Comparison of ENCODE assay signal across 1 cellular context in the genomic region with DNA sequence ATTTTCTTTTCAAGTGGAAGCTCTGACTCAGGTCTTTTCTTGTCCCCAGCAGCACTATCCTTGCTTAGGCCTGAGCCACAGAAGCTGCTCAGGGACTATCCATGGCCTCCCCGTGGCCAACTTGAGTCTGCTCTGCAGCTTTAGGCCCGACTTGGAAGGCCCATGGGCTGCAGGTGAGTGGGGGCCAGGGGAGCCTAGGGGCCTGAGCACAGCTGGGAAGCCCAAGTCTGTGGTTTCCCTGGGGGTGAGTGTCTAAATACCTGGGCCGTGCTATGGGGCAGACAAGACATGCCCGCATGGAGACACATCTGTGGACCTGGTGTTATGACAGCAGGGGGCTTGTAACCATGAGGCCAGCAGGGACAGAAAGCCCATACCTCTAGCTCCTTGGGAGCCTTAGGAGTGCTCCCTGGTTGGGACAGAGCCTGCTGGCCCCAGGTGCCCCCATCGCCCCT.
TF ChIP-seq lines count a peak whose summit lies in the region.

A gene (plus strand): TSS at position 51 of the 455 bp plus-strand sequence. CDS start 5,839 bp downstream, outside the sequence.

TF ChIP-seq in K562, 482 proteins besides CTCF, POLR2A, EP300 and RAD21:
- TF ChIP-seq, protein P1, sequence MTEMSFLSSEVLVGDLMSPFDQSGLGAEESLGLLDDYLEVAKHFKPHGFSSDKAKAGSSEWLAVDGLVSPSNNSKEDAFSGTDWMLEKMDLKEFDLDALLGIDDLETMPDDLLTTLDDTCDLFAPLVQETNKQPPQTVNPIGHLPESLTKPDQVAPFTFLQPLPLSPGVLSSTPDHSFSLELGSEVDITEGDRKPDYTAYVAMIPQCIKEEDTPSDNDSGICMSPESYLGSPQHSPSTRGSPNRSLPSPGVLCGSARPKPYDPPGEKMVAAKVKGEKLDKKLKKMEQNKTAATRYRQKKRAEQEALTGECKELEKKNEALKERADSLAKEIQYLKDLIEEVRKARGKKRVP (CRISPR knock-in tag; IDR thresholded peaks at IDR 0.05) = no peak
- no peak for TF ChIP-seq NFIX (CRISPR knock-in tag; IDR thresholded peaks at IDR 0.05; ENCODE audit: low read depth)
- no peak for TF ChIP-seq KLF10 (CRISPR knock-in tag; IDR thresholded peaks at IDR 0.05)
- TF ChIP-seq ETV6 (IDR thresholded peaks at IDR 0.05; ENCODE audit: borderline replicate concordance in 1 of 2, low read depth in 2 of 2, low read length in 1 of 2) = no peak
- no peak for TF ChIP-seq ETV6 (CRISPR knock-in tag; IDR thresholded peaks at IDR 0.05; ENCODE audit: borderline replicate concordance)
- TF ChIP-seq ILK (tag; IDR thresholded peaks at IDR 0.05; ENCODE audit: borderline replicate concordance, low read depth) = no peak
- no peak for TF ChIP-seq ADNP (tag; IDR thresholded peaks at IDR 0.05)
- TF ChIP-seq SAFB (IDR thresholded peaks at IDR 0.05; ENCODE audit: borderline replicate concordance, low read depth, low read length) = no peak
- TF ChIP-seq BDP1 (IDR thresholded peaks at IDR 0.05; ENCODE audit: insufficient read depth, insufficient read length) = no peak
- TF ChIP-seq, protein P2, sequence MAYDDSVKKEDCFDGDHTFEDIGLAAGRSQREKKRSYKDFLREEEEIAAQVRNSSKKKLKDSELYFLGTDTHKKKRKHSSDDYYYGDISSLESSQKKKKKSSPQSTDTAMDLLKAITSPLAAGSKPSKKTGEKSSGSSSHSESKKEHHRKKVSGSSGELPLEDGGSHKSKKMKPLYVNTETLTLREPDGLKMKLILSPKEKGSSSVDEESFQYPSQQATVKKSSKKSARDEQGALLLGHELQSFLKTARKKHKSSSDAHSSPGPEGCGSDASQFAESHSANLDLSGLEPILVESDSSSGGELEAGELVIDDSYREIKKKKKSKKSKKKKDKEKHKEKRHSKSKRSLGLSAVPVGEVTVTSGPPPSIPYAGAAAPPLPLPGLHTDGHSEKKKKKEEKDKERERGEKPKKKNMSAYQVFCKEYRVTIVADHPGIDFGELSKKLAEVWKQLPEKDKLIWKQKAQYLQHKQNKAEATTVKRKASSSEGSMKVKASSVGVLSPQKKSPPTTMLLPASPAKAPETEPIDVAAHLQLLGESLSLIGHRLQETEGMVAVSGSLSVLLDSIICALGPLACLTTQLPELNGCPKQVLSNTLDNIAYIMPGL (CRISPR knock-in tag; IDR thresholded peaks at IDR 0.05) = no peak
- TF ChIP-seq KDM1A (IDR thresholded peaks at IDR 0.05) = no peak
- no peak for TF ChIP-seq POLR2H (tag; IDR thresholded peaks at IDR 0.05; ENCODE audit: low read depth)
- no peak for TF ChIP-seq DACH1 (IDR thresholded peaks at IDR 0.05; ENCODE audit: partially characterized antibody)
- TF ChIP-seq KDM4B (IDR thresholded peaks at IDR 0.05; ENCODE audit: borderline replicate concordance in 2 of 2, low read depth in 1 of 2) = no peak
- no peak for TF ChIP-seq ZNF311 (CRISPR knock-in tag; IDR thresholded peaks at IDR 0.05)
- TF ChIP-seq, protein P3, sequence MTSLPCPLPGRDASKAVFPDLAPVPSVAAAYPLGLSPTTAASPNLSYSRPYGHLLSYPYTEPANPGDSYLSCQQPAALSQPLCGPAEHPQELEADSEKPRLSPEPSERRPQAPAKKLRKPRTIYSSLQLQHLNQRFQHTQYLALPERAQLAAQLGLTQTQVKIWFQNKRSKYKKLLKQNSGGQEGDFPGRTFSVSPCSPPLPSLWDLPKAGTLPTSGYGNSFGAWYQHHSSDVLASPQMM (CRISPR knock-in tag; IDR thresholded peaks at IDR 0.05) = no peak
- TF ChIP-seq, protein P4, sequence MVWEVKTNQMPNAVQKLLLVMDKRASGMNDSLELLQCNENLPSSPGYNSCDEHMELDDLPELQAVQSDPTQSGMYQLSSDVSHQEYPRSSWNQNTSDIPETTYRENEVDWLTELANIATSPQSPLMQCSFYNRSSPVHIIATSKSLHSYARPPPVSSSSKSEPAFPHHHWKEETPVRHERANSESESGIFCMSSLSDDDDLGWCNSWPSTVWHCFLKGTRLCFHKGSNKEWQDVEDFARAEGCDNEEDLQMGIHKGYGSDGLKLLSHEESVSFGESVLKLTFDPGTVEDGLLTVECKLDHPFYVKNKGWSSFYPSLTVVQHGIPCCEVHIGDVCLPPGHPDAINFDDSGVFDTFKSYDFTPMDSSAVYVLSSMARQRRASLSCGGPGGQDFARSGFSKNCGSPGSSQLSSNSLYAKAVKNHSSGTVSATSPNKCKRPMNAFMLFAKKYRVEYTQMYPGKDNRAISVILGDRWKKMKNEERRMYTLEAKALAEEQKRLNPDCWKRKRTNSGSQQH (CRISPR knock-in tag; IDR thresholded peaks at IDR 0.05) = no peak
- TF ChIP-seq RBFOX2 (IDR thresholded peaks at IDR 0.05; ENCODE audit: low read depth, low read length) = no peak
- no peak for TF ChIP-seq STAT5A (IDR thresholded peaks at IDR 0.05; ENCODE audit: borderline replicate concordance, low read length)
- no peak for TF ChIP-seq ZNF445 (CRISPR knock-in tag; IDR thresholded peaks at IDR 0.05; ENCODE audit: low read depth)
- TF ChIP-seq CHD2 (IDR thresholded peaks at IDR 0.05; ENCODE audit: low read depth, low read length) = no peak
TF ChIP-seq in K562: peak in this region for 0.
